Comparison of ENCODE assay signal across 1 cellular context in the genomic region with DNA sequence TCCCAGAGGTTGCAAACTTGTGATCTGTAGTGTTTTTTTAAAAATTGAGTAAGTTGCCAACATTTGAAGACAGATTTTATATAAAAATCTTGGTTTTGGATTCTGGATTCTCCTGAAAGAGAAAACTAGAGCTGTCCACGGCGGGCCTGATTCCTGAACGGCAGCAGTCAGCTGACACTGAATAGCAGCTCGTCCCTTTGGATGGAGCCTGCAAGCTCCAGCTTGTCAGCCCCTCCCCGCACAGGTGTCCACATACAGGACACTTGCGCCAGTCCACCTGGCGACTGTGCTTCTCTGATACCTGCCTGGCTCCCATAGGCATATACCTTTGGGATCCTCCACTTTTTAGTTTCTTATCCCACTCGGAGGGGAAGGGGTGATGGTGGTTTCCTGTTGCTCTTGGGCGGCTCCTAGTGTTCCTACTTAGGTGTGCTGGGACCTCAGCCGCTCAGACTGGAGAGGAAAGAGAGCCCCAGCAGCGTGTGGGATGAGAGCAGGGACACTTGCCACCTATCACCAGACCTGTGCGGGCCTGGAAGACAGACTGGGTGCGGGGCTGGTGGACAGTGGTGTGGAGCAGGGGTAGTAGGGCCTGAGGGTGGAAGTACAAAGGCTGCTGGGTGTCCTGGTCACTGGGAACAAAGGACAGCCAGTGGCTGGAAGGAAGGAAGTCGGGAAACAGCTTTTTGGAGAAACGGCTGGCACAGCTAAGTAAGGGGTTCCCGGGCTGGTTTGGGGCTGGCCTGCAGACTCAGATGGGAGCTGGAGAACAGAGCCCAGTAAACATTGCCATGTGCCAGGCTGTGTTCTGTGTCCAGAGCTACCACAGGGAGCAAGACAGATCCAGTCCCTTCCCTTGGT.
TF ChIP-seq lines count a peak whose summit lies in the region.

No MANE protein-coding gene starts in this region.

TF ChIP-seq in H1, 55 proteins besides CTCF, POLR2A, EP300 and RAD21 (continued from another document):
- TF ChIP-seq GTF2F1 (IDR thresholded peaks at IDR 0.05; ENCODE audit: borderline replicate concordance, low read depth, low read length) = no peak
- no peak for TF ChIP-seq ZNF274 (IDR thresholded peaks at IDR 0.05; ENCODE audit: borderline replicate concordance, extremely low read depth, low read length)
- no peak for TF ChIP-seq POLR2AphosphoS5 (IDR thresholded peaks at IDR 0.05; ENCODE audit: low read depth, low read length)
- TF ChIP-seq CREB1 (IDR thresholded peaks at IDR 0.05) = no peak
- no peak for TF ChIP-seq RFX5 (IDR thresholded peaks at IDR 0.05; ENCODE audit: borderline replicate concordance, low read depth, low read length)
- no peak for TF ChIP-seq POU5F1 (IDR thresholded peaks at IDR 0.05; ENCODE audit: low read depth, low read length)
- TF ChIP-seq ASH2L (IDR thresholded peaks at IDR 0.05; ENCODE audit: low read length) = no peak
- no peak for TF ChIP-seq CBX5 (IDR thresholded peaks at IDR 0.05; ENCODE audit: low read depth, low read length)
